Comparison of ENCODE assay signal across 20 cellular contexts in the genomic region with DNA sequence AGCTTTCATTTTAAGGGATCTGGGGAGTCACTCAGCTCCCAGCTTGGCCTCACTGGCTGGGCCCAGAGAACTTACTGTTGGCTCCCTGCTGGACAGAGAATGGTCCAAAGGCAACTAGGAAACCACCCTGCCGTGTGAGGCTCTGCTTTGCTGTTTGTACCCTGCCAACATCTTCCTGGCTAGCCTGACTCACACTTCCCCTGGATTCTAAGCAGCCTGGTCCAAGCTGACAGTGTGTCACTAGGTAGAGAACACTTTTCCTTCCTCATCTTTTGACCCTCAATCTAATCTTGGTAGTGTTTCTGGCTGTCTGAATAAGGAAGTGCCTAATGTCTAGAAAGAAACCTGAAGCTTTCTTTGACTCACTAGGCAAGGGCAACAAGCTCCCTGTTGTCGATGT.
DNase-seq lines count a peak whose midpoint lies in the region; ATAC-seq, FAIRE-seq and TF ChIP-seq lines count a peak whose summit lies in the region.
"Had no signal": no experiment of that assay in that cellular context is flagged by ENCODE, and none has a peak within 500 bp of the region (broad histone marks: within the 10 kb centered on the region; RNA-seq: fewer than 3 reads in every experiment).

No MANE protein-coding gene starts in this region.

- no peaks in the 10 kb centered on the region for H3K4me1 Mint-ChIP-seq in activated CD8-positive, alpha-beta T cell treated with anti-CD3 and anti-CD28 coated beads for 36 hours (ENCODE audit: low read depth)
- H3K4me1 Mint-ChIP-seq in CD4-positive, alpha-beta memory T cell: no peaks in the 10 kb centered on the region
- H3K4me1 Mint-ChIP-seq: activated B cell treated with CpG ODN at 0.5 μM for 24 hours had no signal

- no peak overlapping the region for H3K4me2 ChIP-seq in endothelial cell of umbilical vein (ENCODE audit: insufficient read depth, low read length)

- H3K27ac ChIP-seq in endothelial cell of umbilical vein (ENCODE audit: insufficient read depth, low read depth, low read length): peak overlapping the region; percentile 26
- H3K27ac ChIP-seq in CD4-positive, alpha-beta memory T cell (ENCODE audit: low read depth, low read length): no peak overlapping the region
- H3K27ac ChIP-seq: adrenal gland, uterus had no signal

- no TSS peak for BruUV-seq in endothelial cell of umbilical vein (replicated peaks; lab: Mats Ljungman, UMichigan)

- no peak overlapping the region for H3K9ac ChIP-seq in endothelial cell of umbilical vein (replicated peaks; ENCODE audit: extremely low read depth, insufficient read depth, low read length)

- peak; percentile 99 for FAIRE-seq in endothelial cell of umbilical vein (lab: Jason Lieb, UNC)
- FAIRE-seq: A204.1, frontal cortex, RCC 7860 had no signal

- peak; percentile 24 for DNase-seq in left cardiac atrium
- DNase-seq in Right ventricle myocardium superior: no peak
- DNase-seq in RPMI7951 (ENCODE audit: low read depth): peak; percentile 32
- DNase-seq in endothelial cell of umbilical vein (ENCODE audit: low read depth, low spot score): peak; percentile 84
- peak; percentile 63 for DNase-seq in pulmonary artery endothelial cell (ENCODE audit: low read depth, low spot score)
- no peak for DNase-seq in activated CD8-positive, alpha-beta T cell treated with anti-CD3 and anti-CD28 coated beads for 36 hours
- DNase-seq in CD4-positive, alpha-beta memory T cell: no peak
- DNase-seq in activated naive CD4-positive, alpha-beta T cell treated with anti-CD3 and anti-CD28 coated beads, Interleukin-2, amount 50 U/mL, for 72 hours (ENCODE audit: low spot score in 2 of 2): no peak
- DNase-seq: activated B cell treated with CpG ODN at 0.5 μM for 24 hours; CD4-positive, alpha-beta T cell; endodermal cell; HCEC 1CT; NCI-H187 treated with DMSO at 0.1 percent for 48 hours; stimulated activated CD4-positive, alpha-beta T cell treated with anti-CD3 and anti-CD28 coated beads, Interleukin-2, amount 100 ng/mL, for 24 hours had no signal

- no peak overlapping the region for H3K4me3 ChIP-seq in endothelial cell of umbilical vein (replicated peaks in 1 of 3; ENCODE audit: insufficient read depth in 1 of 3, low read depth in 1 of 3, low read length in 3 of 3)
- no peak overlapping the region for H3K4me3 ChIP-seq in CD4-positive, alpha-beta memory T cell (ENCODE audit: low read length in 2 of 2)
- H3K4me3 ChIP-seq: adrenal gland, uterus had no signal

- no peaks in the 10 kb centered on the region for H3K36me3 ChIP-seq in endothelial cell of umbilical vein (ENCODE audit: control insufficient read depth in 2 of 2, extremely low read depth in 1 of 2, insufficient read depth in 2 of 2, low read length in 2 of 2)
- no peaks in the 10 kb centered on the region for H3K36me3 ChIP-seq in CD4-positive, alpha-beta memory T cell (ENCODE audit: insufficient read depth, low read length)
- H3K36me3 ChIP-seq: adrenal gland, uterus had no signal

- dilution Hi-C loops in endothelial cell of umbilical vein (cut with MboI; ENCODE audit: extremely low pct_ligation_motif_present, low sequenced_read_pairs): no loop called here

- intact Hi-C loops in left cardiac atrium (cut with DNase I) (no loop called here), Right ventricle myocardium superior (cut with DNase I) (no loop called here), endothelial cell of umbilical vein (cut with micrococcal nuclease) (no loop called here)
- intact Hi-C loops in activated CD8-positive, alpha-beta T cell treated with anti-CD3 and anti-CD28 coated beads for 36 hours (cut with micrococcal nuclease): no loop called here
- intact Hi-C loops in CD4-positive, alpha-beta memory T cell (cut with micrococcal nuclease): no loop called here

- H3K27ac Mint-ChIP-seq in activated CD8-positive, alpha-beta T cell treated with anti-CD3 and anti-CD28 coated beads for 36 hours: no peak overlapping the region
- H3K27ac Mint-ChIP-seq in CD4-positive, alpha-beta memory T cell: no peak overlapping the region
- H3K27ac Mint-ChIP-seq in activated naive CD4-positive, alpha-beta T cell treated with anti-CD3 and anti-CD28 coated beads, Interleukin-2, amount 50 U/mL, for 72 hours: no peak overlapping the region
- H3K27ac Mint-ChIP-seq: activated B cell treated with CpG ODN at 0.5 μM for 24 hours; activated T-helper 2 cell treated with anti-CD3 and anti-CD28 coated beads, Interferon-gamma antibody, Interleukin-2, Interleukin-4, amounts not matched to agents 10 μg/mL and 5 μg/mL and 100 μg/mL, durations not matched to agents 14 hours and 24 hours and 36 hours; CD4-positive, alpha-beta T cell; endodermal cell had no signal

- no peaks in the 10 kb centered on the region for H3K9me1 ChIP-seq in endothelial cell of umbilical vein (replicated peaks; ENCODE audit: control insufficient read depth, extremely low read depth, insufficient read depth, low read length)

- H3K27me3 Mint-ChIP-seq in activated CD8-positive, alpha-beta T cell treated with anti-CD3 and anti-CD28 coated beads for 36 hours: peaks cover 31% of the 10 kb centered on the region
- H3K27me3 Mint-ChIP-seq in CD4-positive, alpha-beta memory T cell: peaks cover 30 to 38% of the 10 kb centered on the region in 2 donors

- peaks cover 0 to 3% of the 10 kb centered on the region in 2 experiments for H3K27me3 ChIP-seq in endothelial cell of umbilical vein (ENCODE audit: control insufficient read depth in 2 of 2, insufficient read depth in 2 of 2, low read length in 2 of 2)
- no peaks in the 10 kb centered on the region for H3K27me3 ChIP-seq in CD4-positive, alpha-beta memory T cell (ENCODE audit: insufficient read depth, low read length)
- H3K27me3 ChIP-seq: adrenal gland, uterus had no signal

- no peak overlapping the region for H3K4me3 Mint-ChIP-seq in activated CD8-positive, alpha-beta T cell treated with anti-CD3 and anti-CD28 coated beads for 36 hours
- no peak overlapping the region for H3K4me3 Mint-ChIP-seq in CD4-positive, alpha-beta memory T cell
- H3K4me3 Mint-ChIP-seq: activated B cell treated with CpG ODN at 0.5 μM for 24 hours; CD4-positive, alpha-beta T cell; endodermal cell had no signal

- H3K36me3 Mint-ChIP-seq in activated CD8-positive, alpha-beta T cell treated with anti-CD3 and anti-CD28 coated beads for 36 hours (ENCODE audit: low read depth): no peaks in the 10 kb centered on the region
- peaks cover 0 to 5% of the 10 kb centered on the region in 2 donors for H3K36me3 Mint-ChIP-seq in CD4-positive, alpha-beta memory T cell
- H3K36me3 Mint-ChIP-seq in activated naive CD4-positive, alpha-beta T cell treated with anti-CD3 and anti-CD28 coated beads, Interleukin-2, amount 50 U/mL, for 72 hours: no peaks in the 10 kb centered on the region

- no peaks in the 10 kb centered on the region for H3K79me2 ChIP-seq in endothelial cell of umbilical vein (ENCODE audit: control insufficient read depth, insufficient read depth, low read length)

- peaks cover 15% of the 10 kb centered on the region for H3K4me1 ChIP-seq in endothelial cell of umbilical vein (ENCODE audit: control insufficient read depth, extremely low read depth, insufficient read depth, low read length)
- no peaks in the 10 kb centered on the region for H3K4me1 ChIP-seq in CD4-positive, alpha-beta memory T cell (ENCODE audit: insufficient read depth, low read length)
- H3K4me1 ChIP-seq: adrenal gland, uterus had no signal

- no peaks in the 10 kb centered on the region for H4K20me1 ChIP-seq in endothelial cell of umbilical vein (replicated peaks; ENCODE audit: control insufficient read depth, extremely low read depth, insufficient read depth, low read length)

- CTCF ChIA-PET in endothelial cell of umbilical vein (lab: Charles Lee): interaction anchor here (1.1 to 2.2 kb wide), 4 partner anchors 11 to 78 kb away, joined by 3 to 9 read pairs (median 4); no protein-coding TSS in a partner anchor
- CTCF ChIA-PET in activated CD8-positive, alpha-beta T cell treated with anti-CD3 and anti-CD28 coated beads for 36 hours (lab: Charles Lee): interaction anchor here (0.9 kb wide), 1 partner anchor 27 kb away, joined by 3 read pairs; no protein-coding TSS in a partner anchor
- CTCF ChIA-PET in CD4-positive, alpha-beta memory T cell (lab: Charles Lee; ENCODE audit: partially characterized antibody): no interaction called here

- TF ChIP-seq POLR2A in endothelial cell of umbilical vein (IDR thresholded peaks at IDR 0.05; ENCODE audit: low read depth, low read length): no peak

- no peak for ATAC-seq in left cardiac atrium
- ATAC-seq in Right ventricle myocardium superior (ENCODE audit: poor library complexity): no peak
- ATAC-seq in activated CD8-positive, alpha-beta T cell treated with anti-CD3 and anti-CD28 coated beads for 36 hours: no peak
- ATAC-seq in activated naive CD4-positive, alpha-beta T cell treated with anti-CD3 and anti-CD28 coated beads, Interleukin-2, amount 50 U/mL, for 72 hours: no peak

- no peak overlapping the region for H2AFZ ChIP-seq in endothelial cell of umbilical vein (ENCODE audit: low read depth, low read length)

- no peak for TF ChIP-seq CTCF in endothelial cell of umbilical vein (IDR thresholded peaks at IDR 0.05; ENCODE audit: extremely low read depth in 1 of 2, insufficient read depth in 1 of 2, low read depth in 1 of 2, low read length in 2 of 2)
- no peak for TF ChIP-seq CTCF in activated CD8-positive, alpha-beta T cell treated with anti-CD3 and anti-CD28 coated beads for 36 hours (IDR thresholded peaks at IDR 0.05)

- POLR2A ChIA-PET in endothelial cell of umbilical vein (lab: Charles Lee): no interaction called here
- POLR2A ChIA-PET in activated CD8-positive, alpha-beta T cell treated with anti-CD3 and anti-CD28 coated beads for 36 hours (lab: Charles Lee): no interaction called here
- POLR2A ChIA-PET in CD4-positive, alpha-beta memory T cell (lab: Charles Lee; ENCODE audit: partially characterized antibody): no interaction called here

- no peaks in the 10 kb centered on the region for H3K9me3 ChIP-seq in endothelial cell of umbilical vein (replicated peaks; ENCODE audit: control insufficient read depth, insufficient read depth, low read length)
- no peaks in the 10 kb centered on the region for H3K9me3 ChIP-seq in CD4-positive, alpha-beta memory T cell (ENCODE audit: control insufficient read depth in 1 of 2, low read length in 2 of 2)
- H3K9me3 ChIP-seq: adrenal gland, uterus had no signal

- no peaks in the 10 kb centered on the region for H3K9me3 Mint-ChIP-seq in activated CD8-positive, alpha-beta T cell treated with anti-CD3 and anti-CD28 coated beads for 36 hours
- H3K9me3 Mint-ChIP-seq in CD4-positive, alpha-beta memory T cell: peaks cover 0 to 7% (median 0%) of the 10 kb centered on the region in 8 donors
- H3K9me3 Mint-ChIP-seq in activated naive CD4-positive, alpha-beta T cell treated with anti-CD3 and anti-CD28 coated beads, Interleukin-2, amount 50 U/mL, for 72 hours: no peaks in the 10 kb centered on the region
- H3K9me3 Mint-ChIP-seq: activated B cell treated with CpG ODN at 0.5 μM for 24 hours; activated T-helper 2 cell treated with anti-CD3 and anti-CD28 coated beads, Interferon-gamma antibody, Interleukin-2, Interleukin-4, amounts not matched to agents 10 μg/mL and 5 μg/mL and 100 μg/mL, durations not matched to agents 14 hours and 24 hours and 36 hours; CD4-positive, alpha-beta T cell had no signal

TF ChIP-seq in endothelial cell of umbilical vein, 7 proteins besides CTCF, POLR2A, EP300 and RAD21 (continues in another document):
- peak; percentile 39 for TF ChIP-seq JUN (IDR thresholded peaks at IDR 0.05; ENCODE audit: borderline replicate concordance, insufficient read depth, insufficient read length, low read depth)

Comparison
In these comparisons a context has a peak if more than half of its experiments do, and no peak if none do; other contexts are left out.
1. DNase-seq: peak in left cardiac atrium (single experiment), RPMI7951 (single experiment), endothelial cell of umbilical vein (single experiment) and pulmonary artery endothelial cell (single experiment); none in Right ventricle myocardium superior (single experiment), activated CD8-positive, alpha-beta T cell treated with anti-CD3 and anti-CD28 coated beads for 36 hours (single experiment), CD4-positive, alpha-beta memory T cell (0 of 5) and activated naive CD4-positive, alpha-beta T cell treated with anti-CD3 and anti-CD28 coated beads, Interleukin-2, amount 50 U/mL, for 72 hours (0 of 2).